ENCODE assay signal across 37 cellular contexts in genomic region chr1:28869952-28870351, GRCh38. TPM values are rescaled to one million over a fixed set of nuclear protein-coding genes. Genes with fewer than 3 reads are reported as not detected.
"Had no signal": no experiment of that assay in that cellular context is flagged by ENCODE, and none has a peak within 500 bp of the region (broad histone marks: within the 10 kb centered on the region; RNA-seq: fewer than 3 reads in every experiment).

No MANE protein-coding gene starts in this region.

- H3K36me3 ChIP-seq: MG63 had no signal

- H3K4me3 ChIP-seq: MG63 had no signal

- H3K27ac ChIP-seq: KMS-11 had no signal

- H3K4me2 ChIP-seq: KMS-11 had no signal

- DNase-seq: Karpas-422, Kasumi-1, MG63, MM.1S, MV-4-11, NCI-H1048, NCI-H1092, NCI-H1092 treated with DMSO at 0.1 percent for 48 hours, NCI-H1105, NCI-H1105 treated with DMSO at 0.1 percent for 48 hours, NCI-H1417, NCI-H1417 treated with DMSO at 0.1 percent for 48 hours, NCI-H1436, NCI-H1436 treated with DMSO at 0.1 percent for 48 hours, NCI-H146, NCI-H1694, NCI-H1694 treated with DMSO at 0.1 percent for 48 hours, NCI-H187, NCI-H187 treated with DMSO at 0.1 percent for 48 hours, NCI-H1930, NCI-H2029, NCI-H2029 treated with DMSO at 0.1 percent for 48 hours, NCI-H2081, NCI-H2081 treated with DMSO at 0.1 percent for 48 hours, NCI-H2107, NCI-H2171, NCI-H2171 treated with DMSO at 0.1 percent for 48 hours, NCI-H2227 treated with DMSO at 0.1 percent for 48 hours, NCI-H226, NCI-H345, NCI-H446, NCI-H446 treated with DMSO at 0.1 percent for 48 hours, NCI-H510A had no signal

- H3K9ac ChIP-seq: KMS-11 had no signal

- H3K9me3 ChIP-seq: MG63 had no signal

- H3K27me3 ChIP-seq: MG63 had no signal

RNA-seq across cellular contexts. Expression of gene OPRD1, which starts 58.0 kb away (rescaled TPM):
- total RNA-seq: M059J, MCF 10A, NCI-H460 had no signal
